Comparison of ENCODE assay signal across 21 cellular contexts in genomic region chr11:119691701-119692546, GRCh38. TPM values are rescaled to one million over a fixed set of nuclear protein-coding genes. Genes with fewer than 3 reads are reported as not detected.
DNase-seq lines count a peak whose midpoint lies in the region; ATAC-seq and TF ChIP-seq lines count a peak whose summit lies in the region.
"Had no signal": no experiment of that assay in that cellular context is flagged by ENCODE, and none has a peak within 500 bp of the region (broad histone marks: within the 10 kb centered on the region; RNA-seq: fewer than 3 reads in every experiment).

No MANE protein-coding gene starts in this region.

- no peak overlapping the region for H3K27ac Mint-ChIP-seq in activated CD8-positive, alpha-beta T cell treated with anti-CD3 and anti-CD28 coated beads for 36 hours
- H3K27ac Mint-ChIP-seq in activated CD8-positive, alpha-beta T cell treated with anti-CD3 and anti-CD28 coated beads, Interleukin-2, amount 10 ng/mL, durations not matched to agents 7 days and 5 days = no peak overlapping the region
- H3K27ac Mint-ChIP-seq in immature natural killer cell = no peak overlapping the region
- H3K27ac Mint-ChIP-seq: CD4-positive, alpha-beta T cell; GM23338 had no signal

- intact Hi-C loops in activated CD8-positive, alpha-beta T cell treated with anti-CD3 and anti-CD28 coated beads for 36 hours (cut with micrococcal nuclease) = no loop called here
- intact Hi-C loops in vagina (cut with DNase I) = no loop called here

- H3K4me1 ChIP-seq in vagina = peaks cover 57% of the 10 kb centered on the region
- H3K4me1 ChIP-seq: adrenal gland had no signal

- H3K36me3 ChIP-seq in vagina = no peaks in the 10 kb centered on the region
- H3K36me3 ChIP-seq: adrenal gland, right lobe of liver, tibial artery had no signal

- POLR2A ChIA-PET in activated CD8-positive, alpha-beta T cell treated with anti-CD3 and anti-CD28 coated beads for 36 hours (lab: Charles Lee) = interaction anchor here (1.4 kb wide), 1 partner anchor 37 kb away, joined by 3 read pairs; the partner anchor contains the start of gene NECTIN1
- POLR2A ChIA-PET in activated CD8-positive, alpha-beta T cell treated with anti-CD3 and anti-CD28 coated beads, Interleukin-2, amount 10 ng/mL, durations not matched to agents 7 days and 5 days (lab: Charles Lee) = no interaction called here

- peak; percentile 3 for TF ChIP-seq CTCF in activated CD8-positive, alpha-beta T cell treated with anti-CD3 and anti-CD28 coated beads for 36 hours (IDR thresholded peaks at IDR 0.05)
- TF ChIP-seq CTCF in vagina (IDR thresholded peaks at IDR 0.05) (no peak), omental fat pad (IDR thresholded peaks at IDR 0.05) (no peak)

- no peak for ATAC-seq in activated CD8-positive, alpha-beta T cell treated with anti-CD3 and anti-CD28 coated beads for 36 hours
- no peak for ATAC-seq in activated CD8-positive, alpha-beta T cell treated with anti-CD3 and anti-CD28 coated beads, Interleukin-2, amount 10 ng/mL, durations not matched to agents 7 days and 5 days
- no peak for ATAC-seq in omental fat pad (ENCODE audit: low FRiP score)
- ATAC-seq: A549, right lobe of liver had no signal

- CTCF ChIA-PET in activated CD8-positive, alpha-beta T cell treated with anti-CD3 and anti-CD28 coated beads for 36 hours (lab: Charles Lee) = interaction anchor here (1.5 to 3.1 kb wide), 2 partner anchors 18 to 37 kb away, joined by 5 to 25 read pairs; partner anchors contain the start of gene NECTIN1
- CTCF ChIA-PET in activated CD8-positive, alpha-beta T cell treated with anti-CD3 and anti-CD28 coated beads, Interleukin-2, amount 10 ng/mL, durations not matched to agents 7 days and 5 days (lab: Charles Lee) = interaction anchor here (0.6 to 7.9 kb wide), 2 partner anchors 37 to 496 kb away, joined by 4 to 41 read pairs; partner anchors contain the start of gene NECTIN1

- H3K9me3 Mint-ChIP-seq in activated CD8-positive, alpha-beta T cell treated with anti-CD3 and anti-CD28 coated beads for 36 hours = no peaks in the 10 kb centered on the region
- H3K9me3 Mint-ChIP-seq in activated CD8-positive, alpha-beta T cell treated with anti-CD3 and anti-CD28 coated beads, Interleukin-2, amount 10 ng/mL, durations not matched to agents 7 days and 5 days (ENCODE audit: insufficient read depth) = no peaks in the 10 kb centered on the region
- H3K9me3 Mint-ChIP-seq in immature natural killer cell = no peaks in the 10 kb centered on the region
- H3K9me3 Mint-ChIP-seq: activated CD4-positive, alpha-beta memory T cell treated with anti-CD3 and anti-CD28 coated beads, Interleukin-2, amount 10 ng/mL, durations not matched to agents 7 days and 5 days; activated T-helper 17 cell treated with anti-CD3 and anti-CD28 coated beads, Interleukin-2, amount 50 U/mL, for 72 hours; CD4-positive, alpha-beta T cell; GM23338 had no signal

- no peak for TF ChIP-seq POLR2A in vagina (IDR thresholded peaks at IDR 0.05)

- DNase-seq in activated CD8-positive, alpha-beta T cell treated with anti-CD3 and anti-CD28 coated beads for 36 hours = no peak
- DNase-seq in activated CD8-positive, alpha-beta T cell treated with anti-CD3 and anti-CD28 coated beads, Interleukin-2, amount 10 ng/mL, durations not matched to agents 7 days and 5 days = no peak
- peak; percentile 17 for DNase-seq in SHP77 treated with DMSO at 0.1 percent for 48 hours (lab: John Stamatoyannopoulos, UW)
- no peak for DNase-seq in immature natural killer cell
- no peak for DNase-seq in vagina (ENCODE audit: extremely low spot score in 2 of 2)
- no peak for DNase-seq in cerebellar nuclear complex (lab: John Stamatoyannopoulos, UW)
- DNase-seq in omental fat pad (ENCODE audit: low spot score) = no peak
- no peak for DNase-seq in NCI-H128 (lab: John Stamatoyannopoulos, UW; ENCODE audit: unreplicated experiment)
- DNase-seq: adrenal gland; mesendoderm; NCI-H345; nucleus accumbens; right lobe of liver; stimulated activated CD4-positive, alpha-beta T cell treated with anti-CD3 and anti-CD28 coated beads, Interleukin-2, amount 100 ng/mL, for 24 hours; tibial artery had no signal

- H3K36me3 Mint-ChIP-seq in activated CD8-positive, alpha-beta T cell treated with anti-CD3 and anti-CD28 coated beads for 36 hours (ENCODE audit: low read depth) = no peaks in the 10 kb centered on the region
- H3K36me3 Mint-ChIP-seq in activated CD8-positive, alpha-beta T cell treated with anti-CD3 and anti-CD28 coated beads, Interleukin-2, amount 10 ng/mL, durations not matched to agents 7 days and 5 days (ENCODE audit: low read depth) = no peaks in the 10 kb centered on the region
- no peaks in the 10 kb centered on the region for H3K36me3 Mint-ChIP-seq in immature natural killer cell

- H3K27me3 Mint-ChIP-seq in activated CD8-positive, alpha-beta T cell treated with anti-CD3 and anti-CD28 coated beads for 36 hours = peaks cover 2% of the 10 kb centered on the region
- peaks cover 10% of the 10 kb centered on the region for H3K27me3 Mint-ChIP-seq in activated CD8-positive, alpha-beta T cell treated with anti-CD3 and anti-CD28 coated beads, Interleukin-2, amount 10 ng/mL, durations not matched to agents 7 days and 5 days (ENCODE audit: low read depth)
- peaks cover 22 to 32% (median 24%) of the 10 kb centered on the region in 3 donors for H3K27me3 Mint-ChIP-seq in immature natural killer cell (ENCODE audit: low read depth in 3 of 3)
- H3K27me3 Mint-ChIP-seq: activated T-helper 17 cell treated with anti-CD3 and anti-CD28 coated beads, Interleukin-2, amount 50 U/mL, for 72 hours; CD4-positive, alpha-beta T cell had no signal

- peaks cover 20% of the 10 kb centered on the region for H3K4me1 Mint-ChIP-seq in activated CD8-positive, alpha-beta T cell treated with anti-CD3 and anti-CD28 coated beads for 36 hours (ENCODE audit: low read depth)
- H3K4me1 Mint-ChIP-seq in activated CD8-positive, alpha-beta T cell treated with anti-CD3 and anti-CD28 coated beads, Interleukin-2, amount 10 ng/mL, durations not matched to agents 7 days and 5 days (ENCODE audit: low read depth) = peaks cover 33% of the 10 kb centered on the region
- H3K4me1 Mint-ChIP-seq in immature natural killer cell = peaks cover 62 to 64% of the 10 kb centered on the region in 2 donors

- H3K9me3 ChIP-seq in vagina = no peaks in the 10 kb centered on the region
- H3K9me3 ChIP-seq: A549, adrenal gland, right lobe of liver, tibial artery had no signal

- no peak overlapping the region for H3K4me3 ChIP-seq in vagina
- H3K4me3 ChIP-seq: A549, adrenal gland, GM23338, right lobe of liver, SK-N-MC, tibial artery had no signal

- H3K4me3 Mint-ChIP-seq in activated CD8-positive, alpha-beta T cell treated with anti-CD3 and anti-CD28 coated beads for 36 hours = no peak overlapping the region
- no peak overlapping the region for H3K4me3 Mint-ChIP-seq in activated CD8-positive, alpha-beta T cell treated with anti-CD3 and anti-CD28 coated beads, Interleukin-2, amount 10 ng/mL, durations not matched to agents 7 days and 5 days
- peak overlapping the region; percentile 21 to 84 (median 63) for H3K4me3 Mint-ChIP-seq in immature natural killer cell
- H3K4me3 Mint-ChIP-seq: activated CD4-positive, alpha-beta memory T cell treated with anti-CD3 and anti-CD28 coated beads, Interleukin-2, amount 10 ng/mL, durations not matched to agents 7 days and 5 days; CD4-positive, alpha-beta T cell; GM23338 had no signal

- no peaks in the 10 kb centered on the region for H3K27me3 ChIP-seq in vagina
- H3K27me3 ChIP-seq: adrenal gland, right lobe of liver, tibial artery had no signal

- H3K27ac ChIP-seq in vagina = peak overlapping the region; percentile 81
- H3K27ac ChIP-seq: A549, adrenal gland, right lobe of liver, SK-N-MC, tibial artery had no signal

RNA-seq across cellular contexts. Expression of gene NECTIN1, which starts 37.1 kb away (rescaled TPM):
- total RNA-seq in activated CD8-positive, alpha-beta T cell treated with anti-CD3 and anti-CD28 coated beads for 36 hours = 1 to 10 TPM; 2.6 to 3.8 TPM
- total RNA-seq in activated CD8-positive, alpha-beta T cell treated with anti-CD3 and anti-CD28 coated beads, Interleukin-2, amount 10 ng/mL, durations not matched to agents 7 days and 5 days = under 1 TPM; 0.34 to 0.39 TPM
- under 1 TPM in 2 of 3 donors, not detected in 1; 0.41 to 0.52 TPM for polyA plus RNA-seq in immature natural killer cell
- 58.2 TPM for total RNA-seq in vagina
- total RNA-seq in omental fat pad = 1 to 10 TPM; 2.2 to 4.3 (median 2.5) TPM

Comparison
In these comparisons a context has a peak if more than half of its experiments do, and no peak if none do; other contexts are left out.
1. H3K4me3 Mint-ChIP-seq: peak in immature natural killer cell (5 of 5); none in activated CD8-positive, alpha-beta T cell treated with anti-CD3 and anti-CD28 coated beads for 36 hours (single experiment) and activated CD8-positive, alpha-beta T cell treated with anti-CD3 and anti-CD28 coated beads, Interleukin-2, amount 10 ng/mL, durations not matched to agents 7 days and 5 days (single experiment).
2. RNA of gene NECTIN1, which starts 37.1 kb away (total RNA-seq): 58.2 TPM in vagina (single experiment); 2.6 to 3.8 TPM in activated CD8-positive, alpha-beta T cell treated with anti-CD3 and anti-CD28 coated beads for 36 hours, 2.2 to 4.3 TPM in omental fat pad and 0.34 to 0.39 TPM in activated CD8-positive, alpha-beta T cell treated with anti-CD3 and anti-CD28 coated beads, Interleukin-2, amount 10 ng/mL, durations not matched to agents 7 days and 5 days; every median in the first group is over 10 times any median in the second.